In the genomic region with DNA sequence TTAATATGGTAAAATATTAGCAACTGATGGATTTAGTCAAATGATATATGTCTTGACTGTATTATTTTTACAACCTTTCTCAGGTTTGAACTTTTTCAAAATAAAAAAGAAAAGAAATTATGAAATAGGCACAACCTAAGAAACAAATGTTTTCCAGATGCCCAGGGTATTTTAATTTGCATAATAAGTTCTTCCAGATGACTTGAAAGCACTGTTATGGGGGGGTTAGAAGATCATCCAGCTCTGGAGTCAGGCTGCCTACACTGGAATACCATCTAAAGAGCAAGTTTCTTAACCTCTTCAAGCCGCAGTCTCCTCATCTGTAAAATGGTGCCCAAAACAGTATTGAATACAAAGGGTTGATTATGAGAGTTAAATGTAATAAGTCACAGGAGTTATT, we compare ENCODE assay signal across 20 cellular contexts. TPM values are rescaled to one million over a fixed set of nuclear protein-coding genes. Genes with fewer than 3 reads are reported as not detected.
A peak's percentile ranks its signal among the peaks of the same experiment; 100 is the strongest.
DNase-seq lines count a peak whose midpoint lies in the region; ATAC-seq, FAIRE-seq and TF ChIP-seq lines count a peak whose summit lies in the region.
"Had no signal": no experiment of that assay in that cellular context is flagged by ENCODE, and none has a peak within 500 bp of the region (broad histone marks: within the 10 kb centered on the region; RNA-seq: fewer than 3 reads in every experiment).

No MANE protein-coding gene starts in this region.

- H3K4me2 ChIP-seq in endothelial cell of umbilical vein (ENCODE audit: insufficient read depth, low read length) = no peak overlapping the region
- H3K4me2 ChIP-seq in parathyroid adenoma (ENCODE audit: low read length) = no peak overlapping the region
- H3K4me2 ChIP-seq: BLaER1 had no signal

- peaks cover 52% of the 10 kb centered on the region for H3K79me2 ChIP-seq in endothelial cell of umbilical vein (ENCODE audit: control insufficient read depth, insufficient read depth, low read length)
- peaks cover 65% of the 10 kb centered on the region for H3K79me2 ChIP-seq in parathyroid adenoma

- H3K27ac ChIP-seq in VCaP (peak overlapping the region; percentile 47), endothelial cell of umbilical vein (ENCODE audit: insufficient read depth, low read depth, low read length) (peak overlapping the region; percentile 70), parathyroid adenoma (peak overlapping the region; percentile 27), transverse colon (peak overlapping the region; percentile 48 to 72 (median 70)), gastrocnemius medialis (peak overlapping the region in 1 of 4 donors; percentile 8)
- H3K27ac ChIP-seq: BLaER1 had no signal

- CTCF ChIA-PET in endothelial cell of umbilical vein (lab: Charles Lee) = interaction anchor here (1.0 to 1.4 kb wide), 2 partner anchors 21 to 22 kb away, joined by 3 to 5 read pairs; no protein-coding TSS in a partner anchor

- no peaks in the 10 kb centered on the region for H3K27me3 ChIP-seq in endothelial cell of umbilical vein (ENCODE audit: control insufficient read depth in 2 of 2, insufficient read depth in 2 of 2, low read length in 2 of 2)
- H3K27me3 ChIP-seq in parathyroid adenoma (ENCODE audit: control insufficient read depth, insufficient read depth, low read length) = no peaks in the 10 kb centered on the region
- H3K27me3 ChIP-seq in transverse colon = no peaks in the 10 kb centered on the region
- no peaks in the 10 kb centered on the region for H3K27me3 ChIP-seq in gastrocnemius medialis
- H3K27me3 ChIP-seq: BLaER1 had no signal

- no TSS peak for BruUV-seq in endothelial cell of umbilical vein (replicated peaks; lab: Mats Ljungman, UMichigan)

- no peak overlapping the region for H2AFZ ChIP-seq in endothelial cell of umbilical vein (ENCODE audit: low read depth, low read length)
- H2AFZ ChIP-seq in parathyroid adenoma = no peak overlapping the region

- intact Hi-C loops in endothelial cell of umbilical vein (cut with micrococcal nuclease) = no loop called here
- intact Hi-C loops in transverse colon (cut with DNase I; ENCODE audit: low total_unique reads) = no loop called here
- intact Hi-C loops in gastrocnemius medialis (cut with DNase I; ENCODE audit: low total_unique reads) = no loop called here

- no peaks in the 10 kb centered on the region for H3K9me1 ChIP-seq in endothelial cell of umbilical vein (replicated peaks; ENCODE audit: control insufficient read depth, extremely low read depth, insufficient read depth, low read length)

- H3K9me3 ChIP-seq in endothelial cell of umbilical vein (replicated peaks; ENCODE audit: control insufficient read depth, insufficient read depth, low read length) (no peaks in the 10 kb centered on the region), parathyroid adenoma (ENCODE audit: control insufficient read depth, low read length) (no peaks in the 10 kb centered on the region), transverse colon (no peaks in the 10 kb centered on the region), gastrocnemius medialis (no peaks in the 10 kb centered on the region)

- dilution Hi-C loops in endothelial cell of umbilical vein (cut with MboI; ENCODE audit: extremely low pct_ligation_motif_present, low sequenced_read_pairs) = no loop called here

- DNase-seq in endothelial cell of umbilical vein (ENCODE audit: low read depth, low spot score) (no peak), transverse colon (no peak), HK-2 (ENCODE audit: unreplicated experiment) (no peak), gastrocnemius medialis (no peak), NCI-H2227 (lab: John Stamatoyannopoulos, UW; ENCODE audit: unreplicated experiment) (no peak)
- DNase-seq: activated CD8-positive, alpha-beta T cell treated with anti-CD3 and anti-CD28 coated beads, Interleukin-2, amount 10 ng/mL, durations not matched to agents 7 days and 5 days; activated T-cell treated with anti-CD3 and anti-CD28 coated beads, Interleukin-2, amount 50 U/mL, for 48 hours; H7; mesendoderm; NCI-H187 treated with DMSO at 0.1 percent for 48 hours; NCI-H510A; SHP77; stimulated activated CD4-positive, alpha-beta T cell treated with anti-CD3 and anti-CD28 coated beads, Interleukin-2, amount 100 ng/mL, for 24 hours; T-helper 2 cell had no signal

- no peak for ATAC-seq in gastrocnemius medialis
- ATAC-seq: activated CD8-positive, alpha-beta T cell treated with anti-CD3 and anti-CD28 coated beads, Interleukin-2, amount 10 ng/mL, durations not matched to agents 7 days and 5 days; activated naive CD4-positive, alpha-beta T cell treated with anti-CD3 and anti-CD28 coated beads, Interleukin-2, amount 50 U/mL, for 72 hours; WTC11 had no signal

- H3K36me3 ChIP-seq in endothelial cell of umbilical vein (ENCODE audit: control insufficient read depth in 2 of 2, extremely low read depth in 1 of 2, insufficient read depth in 2 of 2, low read length in 2 of 2) (no peaks in the 10 kb centered on the region), parathyroid adenoma (ENCODE audit: control insufficient read depth, insufficient read depth, low read length) (no peaks in the 10 kb centered on the region), transverse colon (no peaks in the 10 kb centered on the region), gastrocnemius medialis (no peaks in the 10 kb centered on the region)

- in situ Hi-C loops in transverse colon (cut with MboI; ENCODE audit: low pct_ligation_motif_present in 1 of 4, low pct_unique_long_range_greater_than_20kb in 1 of 4, low sequenced_read_pairs in 3 of 4) = no loop called here
- in situ Hi-C loops in gastrocnemius medialis (cut with MboI; ENCODE audit: low sequenced_read_pairs in 4 of 4) = no loop called here

- H3K4me3 ChIP-seq in endothelial cell of umbilical vein (replicated peaks in 1 of 3; ENCODE audit: insufficient read depth in 1 of 3, low read depth in 1 of 3, low read length in 3 of 3) (no peak overlapping the region), parathyroid adenoma (ENCODE audit: low read depth, low read length) (no peak overlapping the region), transverse colon (no peak overlapping the region), gastrocnemius medialis (no peak overlapping the region)
- H3K4me3 ChIP-seq: BLaER1 had no signal

- TF ChIP-seq POLR2A in endothelial cell of umbilical vein (IDR thresholded peaks at IDR 0.05; ENCODE audit: low read depth, low read length) = no peak
- TF ChIP-seq POLR2A in transverse colon (IDR thresholded peaks at IDR 0.05) = no peak
- TF ChIP-seq POLR2A in gastrocnemius medialis (IDR thresholded peaks at IDR 0.05) = no peak

- H3K4me1 ChIP-seq in endothelial cell of umbilical vein (ENCODE audit: control insufficient read depth, extremely low read depth, insufficient read depth, low read length) (peaks cover 54% of the 10 kb centered on the region), parathyroid adenoma (peaks cover 27% of the 10 kb centered on the region), transverse colon (peaks cover 11 to 70% (median 23%) of the 10 kb centered on the region in 4 donors), gastrocnemius medialis (peaks cover 10 to 29% of the 10 kb centered on the region in 2 donors)
- H3K4me1 ChIP-seq: BLaER1 had no signal

- H3K9ac ChIP-seq in endothelial cell of umbilical vein (replicated peaks; ENCODE audit: extremely low read depth, insufficient read depth, low read length) (peak overlapping the region; percentile 48), parathyroid adenoma (no peak overlapping the region)
- H3K9ac ChIP-seq: BLaER1 had no signal

- no peak for TF ChIP-seq EP300 in transverse colon (IDR thresholded peaks at IDR 0.05; ENCODE audit: low read depth)

- POLR2A ChIA-PET in endothelial cell of umbilical vein (lab: Charles Lee) = interaction anchor here (0.7 to 1.1 kb wide), 2 partner anchors 23 to 32 kb away, joined by 4 to 5 read pairs; partner anchors contain the start of gene CREB3L2

- no peaks in the 10 kb centered on the region for H4K20me1 ChIP-seq in endothelial cell of umbilical vein (replicated peaks; ENCODE audit: control insufficient read depth, extremely low read depth, insufficient read depth, low read length)

- WGBS in transverse colon (ENCODE audit: low coverage in 1 of 2), 2 donors = 93 to 95% methylated on average over 1 of the region's 1 CpG

- no peak for TF ChIP-seq CTCF in VCaP (conservative IDR thresholded peaks at IDR 0.05)
- no peak for TF ChIP-seq CTCF in endothelial cell of umbilical vein (IDR thresholded peaks at IDR 0.05; ENCODE audit: extremely low read depth in 1 of 2, insufficient read depth in 1 of 2, low read depth in 1 of 2, low read length in 2 of 2)
- no peak for TF ChIP-seq CTCF in parathyroid adenoma (IDR thresholded peaks at IDR 0.05)
- TF ChIP-seq CTCF in transverse colon (IDR thresholded peaks at IDR 0.05) = no peak
- no peak for TF ChIP-seq CTCF in gastrocnemius medialis (IDR thresholded peaks at IDR 0.05 in 4 of 5, conservative IDR thresholded peaks at IDR 0.05 in 1 of 5)

- no peak for FAIRE-seq in endothelial cell of umbilical vein (lab: Jason Lieb, UNC)
- FAIRE-seq: islet of Langerhans had no signal

TF ChIP-seq in endothelial cell of umbilical vein, 7 proteins besides CTCF, POLR2A, EP300 and RAD21:
- TF ChIP-seq GATA2 (IDR thresholded peaks at IDR 0.05; ENCODE audit: insufficient read depth, insufficient read length, low read depth, low read length) (no peak), JUN (IDR thresholded peaks at IDR 0.05; ENCODE audit: borderline replicate concordance, insufficient read depth, insufficient read length, low read depth) (no peak), MAX (IDR thresholded peaks at IDR 0.05; ENCODE audit: insufficient read depth, insufficient read length) (no peak)

RNA-seq across cellular contexts. Expression of gene CREB3L2, which starts 32.1 kb away (rescaled TPM):
- 89.5 and 93.4 TPM in 2 replicates for total RNA-seq in endothelial cell of umbilical vein
- polyA plus RNA-seq in endothelial cell of umbilical vein = 29.6 and 32.1 TPM in 2 replicates
- polyA plus RNA-seq in endothelial cell of umbilical vein (2011; cell fraction: cytosol; rRNA removed) = 33.1 and 33.4 TPM in 2 replicates
- polyA plus RNA-seq in endothelial cell of umbilical vein (2011; cell fraction: nucleus; rRNA removed) = 36.1 and 37.2 TPM in 2 replicates
- polyA plus RNA-seq in endothelial cell of umbilical vein (2012) = 26.6 and 30.7 TPM in 2 replicates
- polyA minus RNA-seq in endothelial cell of umbilical vein = 79.8 and 96.8 TPM in 2 replicates
- polyA minus RNA-seq in endothelial cell of umbilical vein (2011; cell fraction: cytosol; rRNA and poly(A)+ RNA removed) = 14.5 TPM
- polyA minus RNA-seq in endothelial cell of umbilical vein (2011; cell fraction: nucleus; rRNA and poly(A)+ RNA removed) = 110 and 141 TPM in 2 replicates
- 10 to 100 TPM; 16.4 to 37.0 (median 19.9) TPM for total RNA-seq in transverse colon
- 10 to 100 TPM in 1 of 4 donors, 1 to 10 TPM in 3; 2.8 to 12.0 (median 5.4) TPM for total RNA-seq in gastrocnemius medialis
